In genomic region chr18:13451661-13452447, GRCh38 we compare ENCODE assay signal across 16 cellular contexts.
DNase-seq lines count a peak whose midpoint lies in the region; ATAC-seq, FAIRE-seq and TF ChIP-seq lines count a peak whose summit lies in the region.
"Had no signal": no experiment of that assay in that cellular context is flagged by ENCODE, and none has a peak within 500 bp of the region (broad histone marks: within the 10 kb centered on the region; RNA-seq: fewer than 3 reads in every experiment).

No MANE protein-coding gene starts in this region.

- H3K18ac ChIP-seq in H1 (ENCODE audit: extremely low read depth, low read length) = peak overlapping the region; percentile 13; the same call in 1 of the 2 replicates
- H3K18ac ChIP-seq in trophoblast cell (ENCODE audit: low read length) = peak overlapping the region; percentile 19

- H4K20me1 ChIP-seq in GM23338 (replicated peaks; ENCODE audit: insufficient read depth) (no peaks in the 10 kb centered on the region), H1 (replicated peaks in 1 of 2; ENCODE audit: control insufficient read depth in 1 of 2, insufficient read depth in 2 of 2, low read length in 2 of 2) (no peaks in the 10 kb centered on the region)

- no peak overlapping the region for H2BK20ac ChIP-seq in H1 (ENCODE audit: low read length)

- no peak for TF ChIP-seq EP300 in H1 (IDR thresholded peaks at IDR 0.05; ENCODE audit: borderline replicate concordance in 1 of 2, low read depth in 2 of 2, low read length in 2 of 2)

- no peaks in the 10 kb centered on the region for H3K36me3 ChIP-seq in GM23338 (ENCODE audit: insufficient read depth)
- H3K36me3 ChIP-seq in Panc1 (ENCODE audit: control insufficient read depth, insufficient read depth, low read length) = no peaks in the 10 kb centered on the region
- H3K36me3 ChIP-seq in H1 (ENCODE audit: control insufficient read depth in 2 of 4, insufficient read depth in 4 of 4, low read length in 3 of 4) = no peaks in the 10 kb centered on the region
- H3K36me3 ChIP-seq in trophoblast cell (ENCODE audit: control insufficient read depth in 1 of 2, insufficient read depth in 2 of 2, low read length in 2 of 2) = no peaks in the 10 kb centered on the region
- H3K36me3 ChIP-seq in esophagus squamous epithelium = no peaks in the 10 kb centered on the region
- H3K36me3 ChIP-seq: brain microvascular endothelial cell had no signal

- no peak overlapping the region for H3K27ac Mint-ChIP-seq in GM23338
- H3K27ac Mint-ChIP-seq: activated T-cell treated with anti-CD3 and anti-CD28 coated beads, Interleukin-2, amount 50 U/mL, for 72 hours; HFFc6 had no signal

- H3K4me2 ChIP-seq in GM23338 (no peak overlapping the region), H1 (ENCODE audit: insufficient read depth in 1 of 2, low read depth in 2 of 2, low read length in 2 of 2) (peak overlapping the region; percentile 38 to 40; a peak in 3 of 4 replicates), trophoblast cell (ENCODE audit: low read length) (no peak overlapping the region)
- H3K4me2 ChIP-seq: KMS-11 had no signal

- H4K8ac ChIP-seq in H1 (ENCODE audit: extremely low read depth, insufficient read depth, low read length) (no peak overlapping the region), trophoblast cell (ENCODE audit: low read depth, low read length) (no peak overlapping the region)

- no peak overlapping the region; the same call in 1 of the 2 replicates for H2AFZ ChIP-seq in GM23338
- no peak overlapping the region for H2AFZ ChIP-seq in H1 (ENCODE audit: low read length)
- H2AFZ ChIP-seq in trophoblast cell (ENCODE audit: insufficient read depth, low read length, poor library complexity) = no peak overlapping the region

- no peaks in the 10 kb centered on the region; the same call in 1 of the 2 replicates for H3F3A ChIP-seq in GM23338 (replicated peaks; ENCODE audit: low read depth)

- H3K56ac ChIP-seq in H1 (replicated peaks; ENCODE audit: insufficient read length, low read depth, low read length) = no peak overlapping the region

- no TSS peak for BruUV-seq in Panc1 (replicated peaks; lab: Mats Ljungman, UMichigan)

- peak overlapping the region; percentile 30 for H2BK120ac ChIP-seq in H1 (replicated peaks; ENCODE audit: low read depth, low read length)
- no peak overlapping the region for H2BK120ac ChIP-seq in trophoblast cell (ENCODE audit: insufficient read depth, low read length, poor library complexity)

- WGBS in H1 (ENCODE audit: extremely low coverage in 1 of 2, insufficient coverage in 1 of 2, insufficient read length in 1 of 2, insufficient replicate concordance in 2 of 2, low coverage in 1 of 2, low lambda C conversion rate in 2 of 2, missing lambda C conversion rate in 1 of 2), 2 experiments = 86% methylated on average over 13 of the region's 14 CpGs; no CpG with 5 or more reads in 1 of the 2 experiments
- no CpG with 5 or more reads among the region's 14 CpGs for WGBS in trophoblast cell (ENCODE audit: extremely low coverage, insufficient coverage, insufficient read length)
- 64 to 69% methylated on average over 14 of the region's 14 CpGs for WGBS in esophagus squamous epithelium, 2 donors

- no peaks in the 10 kb centered on the region for H3K36me3 Mint-ChIP-seq in GM23338 (ENCODE audit: low read depth)

- no peaks in the 10 kb centered on the region for H3K79me1 ChIP-seq in H1 (ENCODE audit: low read depth, low read length)
- no peaks in the 10 kb centered on the region for H3K79me1 ChIP-seq in trophoblast cell (ENCODE audit: low read length)

- H3K4ac ChIP-seq in H1 (replicated peaks; ENCODE audit: insufficient read length, low read depth, low read length) = no peak overlapping the region
- no peak overlapping the region for H3K4ac ChIP-seq in trophoblast cell (ENCODE audit: low read depth, low read length)

- H3K4me1 Mint-ChIP-seq in GM23338 = peaks cover 55% of the 10 kb centered on the region

- intact Hi-C loops in Panc1 (cut with micrococcal nuclease; ENCODE audit: unreplicated experiment) = no loop called here
- intact Hi-C loops in esophagus squamous epithelium (cut with DNase I) = no loop called here

- H3K14ac ChIP-seq in H1 (ENCODE audit: insufficient read length) = no peak overlapping the region
- no peak overlapping the region for H3K14ac ChIP-seq in trophoblast cell (ENCODE audit: low read length)

- in situ Hi-C loops in Panc1 (cut with HindIII; ENCODE audit: low pct_unique_long_range_greater_than_20kb, low sequenced_read_pairs) = no loop called here

- no peaks in the 10 kb centered on the region for H3K23me2 ChIP-seq in H1 (ENCODE audit: low read depth, low read length)

- H3K79me2 ChIP-seq in GM23338 (replicated peaks; ENCODE audit: insufficient read depth) (no peaks in the 10 kb centered on the region), H1 (ENCODE audit: control insufficient read depth in 1 of 2, insufficient read depth in 2 of 2, low read length in 2 of 2) (no peaks in the 10 kb centered on the region), trophoblast cell (ENCODE audit: control insufficient read depth, insufficient read depth, low read length, poor library complexity) (no peaks in the 10 kb centered on the region)

- TF ChIP-seq POLR2A in H1 (IDR thresholded peaks at IDR 0.05; ENCODE audit: control extremely low read depth in 1 of 2, low read depth in 2 of 2, low read length in 2 of 2) (no peak), esophagus squamous epithelium (IDR thresholded peaks at IDR 0.05) (no peak)

- POLR2A ChIA-PET in Panc1 (lab: Charles Lee) (no interaction called here), H1 (lab: Charles Lee; ENCODE audit: partially characterized antibody) (no interaction called here)

- no peak overlapping the region for H2BK15ac ChIP-seq in H1 (ENCODE audit: low read length)

- ATAC-seq in GM23338 = peak; percentile 63
- ATAC-seq in Panc1 = 0 out of 2 replicates have a peak, but pooled peaks have one; percentile 25
- no peak for ATAC-seq in foreskin keratinocyte
- ATAC-seq: activated T-cell treated with anti-CD3 and anti-CD28 coated beads, Interleukin-2, amount 50 U/mL, for 72 hours had no signal

- no peaks in the 10 kb centered on the region; the same call in 2 of the 3 replicates for H3K9me3 Mint-ChIP-seq in GM23338
- H3K9me3 Mint-ChIP-seq: activated T-cell treated with anti-CD3 and anti-CD28 coated beads, Interleukin-2, amount 50 U/mL, for 72 hours; neural crest cell had no signal

- H2BK12ac ChIP-seq in H1 (ENCODE audit: low read depth, low read length) (0 out of 2 replicates have a peak overlapping the region, but pooled peaks have one; percentile 27), trophoblast cell (ENCODE audit: low read length) (peak overlapping the region; percentile 28)

- H3K4me3 ChIP-seq in GM23338 (no peak overlapping the region), Panc1 (ENCODE audit: low read depth in 2 of 2, low read length in 2 of 2) (no peak overlapping the region), H1 (ENCODE audit: extremely low read depth in 1 of 4, insufficient read depth in 2 of 4, low read depth in 3 of 4, low read length in 4 of 4) (no peak overlapping the region), trophoblast cell (ENCODE audit: low read depth, low read length) (no peak overlapping the region), esophagus squamous epithelium (no peak overlapping the region)

- H2BK5ac ChIP-seq in H1 (ENCODE audit: low read depth, low read length) = no peak overlapping the region
- H2BK5ac ChIP-seq in trophoblast cell (ENCODE audit: low read depth, low read length, poor library complexity) = no peak overlapping the region

- no peak overlapping the region for H3K23ac ChIP-seq in H1 (ENCODE audit: insufficient read length)
- H3K23ac ChIP-seq in trophoblast cell (ENCODE audit: low read length) = no peak overlapping the region

- no peaks in the 10 kb centered on the region for H3K9me2 ChIP-seq in GM23338 (ENCODE audit: insufficient read depth)

- H3K9me3 ChIP-seq in Panc1 (ENCODE audit: control insufficient read depth, insufficient read depth, low read depth, low read length) = no peaks in the 10 kb centered on the region
- H3K9me3 ChIP-seq in H1 (ENCODE audit: insufficient read depth in 2 of 2, low read depth in 1 of 2, low read length in 1 of 2) = no peaks in the 10 kb centered on the region
- no peaks in the 10 kb centered on the region for H3K9me3 ChIP-seq in trophoblast cell (ENCODE audit: insufficient read depth, low read depth, low read length)
- H3K9me3 ChIP-seq in esophagus squamous epithelium = no peaks in the 10 kb centered on the region
- H3K9me3 ChIP-seq: Caco-2 had no signal

- no peak overlapping the region for H4K12ac ChIP-seq in trophoblast cell (ENCODE audit: low read depth, low read length)

- H3K4me3 Mint-ChIP-seq in GM23338 = no peak overlapping the region; the same call in 2 of the 3 replicates
- H3K4me3 Mint-ChIP-seq: activated T-cell treated with anti-CD3 and anti-CD28 coated beads, Interleukin-2, amount 50 U/mL, for 72 hours; HFFc6; neural crest cell had no signal

- H3K27ac ChIP-seq in GM23338 (ENCODE audit: low read depth) (no peak overlapping the region), Panc1 (ENCODE audit: low read length) (no peak overlapping the region), H1 (ENCODE audit: low read depth, low read length) (no peak overlapping the region), trophoblast cell (ENCODE audit: low read depth, low read length) (no peak overlapping the region), esophagus squamous epithelium (no peak overlapping the region), foreskin keratinocyte (no peak overlapping the region)
- H3K27ac ChIP-seq: brain microvascular endothelial cell, KMS-11, VCaP had no signal

- H2AK5ac ChIP-seq in H1 (ENCODE audit: low read depth, low read length) (0 out of 2 replicates have a peak overlapping the region, but pooled peaks have one; percentile 48), trophoblast cell (ENCODE audit: low read length) (no peak overlapping the region)

- no peak for FAIRE-seq in H1 (lab: Jason Lieb, UNC)

- no peak for TF ChIP-seq RAD21 in H1 (IDR thresholded peaks at IDR 0.05 in 1 of 2, conservative IDR thresholded peaks at IDR 0.05 in 1 of 2; ENCODE audit: low read depth in 2 of 2, low read length in 2 of 2)

- H3K9ac ChIP-seq in H1 (replicated peaks in 1 of 4; ENCODE audit: extremely low read depth in 1 of 4, low read depth in 3 of 4, low read length in 3 of 4) = no peak overlapping the region
- no peak overlapping the region for H3K9ac ChIP-seq in trophoblast cell (ENCODE audit: low read length)
- H3K9ac ChIP-seq: KMS-11 had no signal

- peaks cover 10% of the 10 kb centered on the region for H3K27me3 Mint-ChIP-seq in GM23338 (ENCODE audit: insufficient read depth, low read depth, poor library complexity)

- peak; percentile 15 for DNase-seq in GM23338 (ENCODE audit: low spot score)
- DNase-seq in Panc1 (ENCODE audit: low read depth, low spot score) = no peak
- no peak for DNase-seq in H1 (ENCODE audit: low read depth in 1 of 2, low spot score in 2 of 2)
- no peak for DNase-seq in trophoblast cell
- DNase-seq in NCI-H226 = no peak
- DNase-seq in esophagus squamous epithelium (lab: John Stamatoyannopoulos, UW) = no peak
- DNase-seq in foreskin keratinocyte = no peak
- DNase-seq in stimulated activated CD8-positive, alpha-beta memory T cell treated with anti-CD3 and anti-CD28 coated beads, Interleukin-4, amount 100 ng/mL, for 48 hours = no peak
- DNase-seq: activated T-cell treated with anti-CD3 and anti-CD28 coated beads, Interleukin-2, amount 50 U/mL, for 72 hours; Caco-2; HFFc6; NCI-H2171 treated with DMSO at 0.1 percent for 48 hours had no signal

- H4K5ac ChIP-seq in H1 (ENCODE audit: insufficient read length, low read depth, low read length) = no peak overlapping the region

- H3K4me1 ChIP-seq in GM23338 (ENCODE audit: insufficient read depth) (peaks cover 19% of the 10 kb centered on the region), Panc1 (ENCODE audit: control insufficient read depth, insufficient read depth, low read length) (no peaks in the 10 kb centered on the region), H1 (replicated peaks in 1 of 4; ENCODE audit: control insufficient read depth in 3 of 4, insufficient read depth in 4 of 4, low read length in 3 of 4) (peaks cover 7 to 28% (median 13%) of the 10 kb centered on the region in 4 experiments), trophoblast cell (ENCODE audit: control insufficient read depth in 1 of 2, insufficient read depth in 2 of 2, low read length in 2 of 2) (peaks cover 5 to 8% of the 10 kb centered on the region in 2 experiments), esophagus squamous epithelium (peaks cover 7 to 38% (median 19%) of the 10 kb centered on the region in 3 donors), foreskin keratinocyte (no peaks in the 10 kb centered on the region)
- H3K4me1 ChIP-seq: Caco-2 had no signal

- TF ChIP-seq CTCF in GM23338 (conservative IDR thresholded peaks at IDR 0.05; ENCODE audit: low read depth in 2 of 2) = no peak
- TF ChIP-seq CTCF in Panc1 (IDR thresholded peaks at IDR 0.05) = no peak
- TF ChIP-seq CTCF in H1 (IDR thresholded peaks at IDR 0.05; ENCODE audit: control extremely low read depth in 1 of 3, insufficient read depth in 1 of 3, low read depth in 1 of 3, low read length in 3 of 3) = no peak
- TF ChIP-seq CTCF in esophagus squamous epithelium (IDR thresholded peaks at IDR 0.05) = no peak
- no peak for TF ChIP-seq CTCF in foreskin keratinocyte (conservative IDR thresholded peaks at IDR 0.05)

- CTCF ChIA-PET in Panc1 (lab: Charles Lee) = no interaction called here
- CTCF ChIA-PET in H1 (lab: Charles Lee; ENCODE audit: partially characterized antibody) = interaction anchor here (0.8 kb wide), 1 partner anchor 286 kb away, joined by 3 read pairs; no protein-coding TSS in a partner anchor

- H4K91ac ChIP-seq in H1 (replicated peaks; ENCODE audit: insufficient read length, low read length) (peak overlapping the region; percentile 38), trophoblast cell (ENCODE audit: low read depth, low read length) (no peak overlapping the region)

- no peaks in the 10 kb centered on the region for H3K27me3 ChIP-seq in GM23338 (ENCODE audit: insufficient read depth)
- H3K27me3 ChIP-seq in Panc1 (ENCODE audit: control insufficient read depth, insufficient read depth, low read length) = no peaks in the 10 kb centered on the region; the same call in 1 of the 2 replicates
- peaks cover 0 to 5% (median 1%) of the 10 kb centered on the region in 4 experiments; a peak in 1 of 7 replicates for H3K27me3 ChIP-seq in H1 (replicated peaks in 1 of 4; ENCODE audit: control insufficient read depth in 3 of 4, extremely low read depth in 1 of 4, insufficient read depth in 3 of 4, low read length in 3 of 4)
- no peaks in the 10 kb centered on the region for H3K27me3 ChIP-seq in trophoblast cell (ENCODE audit: insufficient read depth, low read length)
- no peaks in the 10 kb centered on the region for H3K27me3 ChIP-seq in esophagus squamous epithelium
- H3K27me3 ChIP-seq in foreskin keratinocyte = no peaks in the 10 kb centered on the region
- H3K27me3 ChIP-seq: brain microvascular endothelial cell had no signal

Comparison
In these comparisons a context has a peak if more than half of its experiments do, and no peak if none do; other contexts are left out.
1. H3K4me2 ChIP-seq: peak in H1 (2 of 2); none in GM23338 (single experiment) and trophoblast cell (single experiment).